In the genomic region with DNA sequence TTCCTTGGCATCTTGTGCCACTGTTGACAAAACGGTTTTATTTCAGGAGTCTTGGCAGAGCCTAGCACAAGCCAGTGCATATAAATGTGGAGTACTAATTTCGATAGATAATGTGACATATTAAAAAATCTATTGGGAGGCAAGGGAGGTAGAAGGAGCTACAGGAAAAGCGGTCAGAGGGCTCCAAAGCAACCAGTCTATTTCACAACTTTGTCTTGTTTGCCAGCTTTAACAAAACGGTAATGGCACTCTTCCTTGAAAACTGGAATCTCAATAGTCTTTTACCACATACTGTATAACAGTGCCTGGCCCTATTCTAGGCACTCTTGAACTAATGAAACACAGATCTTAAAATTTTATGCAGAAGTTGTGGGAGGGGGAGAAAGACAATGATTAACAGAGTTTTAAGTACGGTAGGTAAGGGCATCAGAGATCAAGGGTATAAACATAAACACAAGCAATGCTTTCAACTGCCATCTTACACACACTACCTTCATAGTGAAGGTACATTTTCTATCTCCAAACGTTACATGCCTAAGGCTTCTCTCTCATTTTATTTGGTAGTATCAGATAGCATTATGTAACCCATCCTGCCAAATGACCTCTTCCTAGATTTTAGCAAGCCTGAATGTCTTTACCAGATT, we compare ENCODE assay signal across 8 cellular contexts. TPM values are rescaled to one million over a fixed set of nuclear protein-coding genes. Genes with fewer than 3 reads are reported as not detected.
DNase-seq lines count a peak whose midpoint lies in the region; ATAC-seq and TF ChIP-seq lines count a peak whose summit lies in the region.

No MANE protein-coding gene starts in this region.

- no peak overlapping the region for H2AFZ ChIP-seq in GM23248

- intact Hi-C loops in gastrocnemius medialis (cut with DNase I; ENCODE audit: low total_unique reads) = no loop called here

- WGBS in GM23248 (ENCODE audit: low coverage in 1 of 2, low lambda C conversion rate in 2 of 2, missing lambda C conversion rate in 2 of 2), 2 experiments = 3% methylated on average over 6 of the region's 6 CpGs

- peak in 1 of 2 donors; percentile 8 for ATAC-seq in gastrocnemius medialis
- no peak for ATAC-seq in HG02970 (IDR thresholded peaks at IDR 0.05; ENCODE audit: low FRiP score, unreplicated experiment)
- no peak for ATAC-seq in GM21515 (IDR thresholded peaks at IDR 0.05; ENCODE audit: unreplicated experiment)

- H3K9ac ChIP-seq in GM23248 = peak overlapping the region; percentile 96

- H3K9me3 ChIP-seq in GM23248 (ENCODE audit: low read depth) = no peaks in the 10 kb centered on the region
- no peaks in the 10 kb centered on the region for H3K9me3 ChIP-seq in SJSA1 (replicated peaks)
- no peaks in the 10 kb centered on the region for H3K9me3 ChIP-seq in gastrocnemius medialis

- H3K27me3 ChIP-seq in GM23248 (replicated peaks; ENCODE audit: insufficient read depth) = no peaks in the 10 kb centered on the region
- no peaks in the 10 kb centered on the region for H3K27me3 ChIP-seq in SJSA1 (replicated peaks)
- H3K27me3 ChIP-seq in gastrocnemius medialis = no peaks in the 10 kb centered on the region

- no peaks in the 10 kb centered on the region for H3K9me2 ChIP-seq in GM23248 (ENCODE audit: insufficient read depth)

- H3K27ac ChIP-seq in GM23248 = peak overlapping the region; percentile 80
- no peak overlapping the region for H3K27ac ChIP-seq in SJSA1
- peak overlapping the region; percentile 92 to 98 (median 96) for H3K27ac ChIP-seq in gastrocnemius medialis

- TF ChIP-seq POLR2A in gastrocnemius medialis (IDR thresholded peaks at IDR 0.05) = no peak

- peaks cover 14% of the 10 kb centered on the region; the same call in 1 of the 2 replicates for H4K20me1 ChIP-seq in GM23248 (ENCODE audit: insufficient read depth)

- peaks cover 26% of the 10 kb centered on the region for H3K4me1 ChIP-seq in GM23248 (ENCODE audit: insufficient read depth)
- H3K4me1 ChIP-seq in SJSA1 (replicated peaks) = peaks cover 25% of the 10 kb centered on the region
- peaks cover 33 to 41% of the 10 kb centered on the region in 2 donors for H3K4me1 ChIP-seq in gastrocnemius medialis

- DNase-seq in GM23248 (peak; percentile 57), SJSA1 (ENCODE audit: low read depth in 1 of 2, low spot score in 2 of 2) (no peak), fibroblast of mammary gland (ENCODE audit: low read depth) (peak; percentile 49), gastrocnemius medialis (no peak), NCI-H187 (lab: John Stamatoyannopoulos, UW) (no peak), SKM-1 treated with dmso at 0.1 percent for 144 hours (lab: John Stamatoyannopoulos, UW; ENCODE audit: unreplicated experiment) (no peak)

- TF ChIP-seq CTCF in fibroblast of mammary gland (conservative IDR thresholded peaks at IDR 0.05; ENCODE audit: control insufficient read depth, insufficient read depth, low read depth, low read length) (no peak), gastrocnemius medialis (IDR thresholded peaks at IDR 0.05 in 4 of 5, conservative IDR thresholded peaks at IDR 0.05 in 1 of 5) (no peak)

- H3F3A ChIP-seq in GM23248 (ENCODE audit: insufficient read depth) = peaks cover 84% of the 10 kb centered on the region

- peaks cover 62% of the 10 kb centered on the region for H3K79me2 ChIP-seq in GM23248 (ENCODE audit: insufficient read depth)

- peak overlapping the region; percentile 99 for H3K4me2 ChIP-seq in GM23248 (ENCODE audit: unreplicated experiment)

- peaks cover 42% of the 10 kb centered on the region for H3K36me3 ChIP-seq in GM23248 (ENCODE audit: low read depth)
- H3K36me3 ChIP-seq in SJSA1 = peaks cover 58% of the 10 kb centered on the region
- no peaks in the 10 kb centered on the region for H3K36me3 ChIP-seq in gastrocnemius medialis

- H3K4me3 ChIP-seq in GM23248 = peak overlapping the region; percentile 81
- H3K4me3 ChIP-seq in SJSA1 = peak overlapping the region; percentile 74
- H3K4me3 ChIP-seq in fibroblast of mammary gland (ENCODE audit: control insufficient read depth, low read depth, low read length) = peak overlapping the region; percentile 99
- H3K4me3 ChIP-seq in gastrocnemius medialis = peak overlapping the region; percentile 92 to 95 (median 94)

- in situ Hi-C loops in GM23248 (cut with MboI) = no loop called here
- in situ Hi-C loops in gastrocnemius medialis (cut with MboI; ENCODE audit: low sequenced_read_pairs in 4 of 4) = loop anchor here in 3 of 4 donors (5.0 to 10.0 kb wide), 2 partner anchors 39 to 81 kb away; a partner anchor contains a TSS

RNA-seq across cellular contexts. Expression of a gene that starts 33.5 kb away (rescaled TPM):
- 77.9 and 99.0 TPM in 2 replicates for total RNA-seq in GM23248 (2014; rRNA removed; shearing (Covaris generic))
- polyA plus RNA-seq in GM23248 (2016; fragmentation: Nextera tagmentation; extraction: Ambion mirVana) = 138 and 150 TPM in 2 replicates
- 76.0 and 93.4 TPM in 2 replicates for total RNA-seq in SJSA1 (2014; rRNA removed; shearing (Covaris generic))
- 10 to 100 TPM; 43.0 to 59.3 (median 54.5) TPM for total RNA-seq in gastrocnemius medialis

Comparison
In these comparisons a context has a peak if more than half of its experiments do, and no peak if none do; other contexts are left out.
1. DNase-seq: peak in GM23248 (single experiment) and fibroblast of mammary gland (single experiment); none in SJSA1 (0 of 2), gastrocnemius medialis (0 of 2), NCI-H187 (0 of 2) and SKM-1 treated with dmso at 0.1 percent for 144 hours (single experiment).
2. Peak in every context shown above with its lines, with median percentiles within 50 percentile points of each other: H3K4me3 ChIP-seq.